Comparison of ENCODE assay signal across 19 cellular contexts in genomic region chr1:179866616-179867015, GRCh38. TPM values are rescaled to one million over a fixed set of nuclear protein-coding genes. Genes with fewer than 3 reads are reported as not detected.
DNase-seq lines count a peak whose midpoint lies in the region; TF ChIP-seq lines count a peak whose summit lies in the region.
"Had no signal": no experiment of that assay in that cellular context is flagged by ENCODE, and none has a peak within 500 bp of the region (broad histone marks: within the 10 kb centered on the region; RNA-seq: fewer than 3 reads in every experiment).

No MANE protein-coding gene starts in this region.

- no peak overlapping the region for H2BK15ac ChIP-seq in mesendoderm (replicated peaks; ENCODE audit: low read depth)

- no peak overlapping the region for H4K5ac ChIP-seq in mesendoderm (ENCODE audit: low read length)

- no peak overlapping the region for H3K56ac ChIP-seq in mesendoderm (ENCODE audit: low read length)

- no peak overlapping the region for H3K4me2 ChIP-seq in mesendoderm (ENCODE audit: low read length)
- no peak overlapping the region for H3K4me2 ChIP-seq in SK-N-SH
- H3K4me2 ChIP-seq: BLaER1 had no signal

- H3K36me3 Mint-ChIP-seq in HFFc6 (ENCODE audit: low read depth), result peaks cover 21% of the 10 kb centered on the region

- H2BK120ac ChIP-seq in mesendoderm (ENCODE audit: low read depth, low read length), result no peak overlapping the region

- H3K79me1 ChIP-seq in mesendoderm (ENCODE audit: low read length), result peaks cover 14% of the 10 kb centered on the region

- H3K9ac ChIP-seq in mesendoderm (ENCODE audit: low read length) (no peak overlapping the region), SK-N-SH (no peak overlapping the region)
- H3K9ac ChIP-seq: BLaER1 had no signal

- no peak overlapping the region for H4K8ac ChIP-seq in mesendoderm (ENCODE audit: low read depth, low read length)

- H3K36me3 ChIP-seq in breast epithelium (no peaks in the 10 kb centered on the region), mesendoderm (ENCODE audit: control insufficient read depth, insufficient read depth, low read length) (peaks cover 11% of the 10 kb centered on the region), SK-N-SH (replicated peaks in 1 of 2; ENCODE audit: control insufficient read depth in 1 of 2, insufficient read depth in 2 of 2, low read length in 1 of 2) (peaks cover 79 to 80% of the 10 kb centered on the region in 2 experiments)

- H3K4me3 Mint-ChIP-seq in HFFc6, result no peak overlapping the region; the same call in 1 of the 2 replicates
- H3K4me3 Mint-ChIP-seq: B cell; CD4-positive, CD25-positive, alpha-beta regulatory T cell; CD8-positive, alpha-beta T cell had no signal

- H3K9me2 ChIP-seq in SK-N-SH, result no peaks in the 10 kb centered on the region

- H3K27ac Mint-ChIP-seq in HFFc6, result peak overlapping the region; percentile 24; the same call in 1 of the 2 replicates
- H3K27ac Mint-ChIP-seq: B cell; CD4-positive, CD25-positive, alpha-beta regulatory T cell; CD8-positive, alpha-beta T cell had no signal

- H3K4me1 Mint-ChIP-seq in HFFc6 (ENCODE audit: low read depth), result peaks cover 29% of the 10 kb centered on the region

- no peak overlapping the region for H3K27ac ChIP-seq in breast epithelium
- H3K27ac ChIP-seq in mesendoderm (ENCODE audit: low read depth, low read length), result no peak overlapping the region
- no peak overlapping the region for H3K27ac ChIP-seq in SK-N-SH (ENCODE audit: low read depth in 2 of 2, low read length in 1 of 2)
- H3K27ac ChIP-seq: 22Rv1, BLaER1, C4-2B had no signal

- peaks cover 60% of the 10 kb centered on the region for H4K20me1 ChIP-seq in SK-N-SH (ENCODE audit: insufficient read depth)

- POLR2A ChIA-PET in SK-N-SH (lab: Yijun Ruan, JAX), result interaction anchor here (0.6 kb wide), 1 partner anchor 551 kb away, joined by 3 read pairs; no protein-coding TSS in a partner anchor

- no peak for TF ChIP-seq EP300 in SK-N-SH (IDR thresholded peaks at IDR 0.05; ENCODE audit: borderline replicate concordance in 1 of 2, low read depth in 1 of 2, low read length in 1 of 2)

- peak; percentile 35 to 85 for DNase-seq in T47D (ENCODE audit: low read depth in 1 of 2, low spot score in 1 of 2)
- no peak for DNase-seq in breast epithelium (ENCODE audit: low spot score in 2 of 2)
- peak; percentile 13 for DNase-seq in HFFc6
- DNase-seq in mesendoderm, result peak; percentile 2
- DNase-seq in SK-N-SH, result no peak
- DNase-seq in central memory CD4-positive, alpha-beta T cell, result no peak
- DNase-seq: Caco-2; CD4-positive, CD25-positive, alpha-beta regulatory T cell; CD8-positive, alpha-beta T cell; DMS153; DND-41; EL; GF-D8; GOT3 had no signal

- no CpG with 5 or more reads among the region's 7 CpGs for WGBS in mesendoderm (ENCODE audit: extremely low coverage, insufficient coverage, low lambda C conversion rate)
- 94% methylated on average over 7 of the region's 7 CpGs for WGBS in SK-N-SH (ENCODE audit: low lambda C conversion rate)

- H3K27me3 ChIP-seq in breast epithelium (no peaks in the 10 kb centered on the region), mesendoderm (ENCODE audit: insufficient read depth, low read length, poor library complexity) (no peaks in the 10 kb centered on the region), SK-N-SH (ENCODE audit: insufficient read depth) (no peaks in the 10 kb centered on the region)
- H3K27me3 ChIP-seq: BLaER1 had no signal

- no peak overlapping the region for H3K23ac ChIP-seq in mesendoderm (ENCODE audit: low read length)

- no peak overlapping the region for H3K18ac ChIP-seq in mesendoderm (ENCODE audit: low read length)

- in situ Hi-C loops in T47D (cut with HindIII; ENCODE audit: low pct_unique_long_range_greater_than_20kb, low sequenced_read_pairs), result no loop called here

- intact Hi-C loops in breast epithelium (cut with DNase I; ENCODE audit: low total_unique reads), result no loop called here

- no peak overlapping the region for H3K4ac ChIP-seq in mesendoderm (ENCODE audit: low read depth, low read length)

- no peak for TF ChIP-seq RAD21 in SK-N-SH (IDR thresholded peaks at IDR 0.05; ENCODE audit: low read length)

- TF ChIP-seq POLR2A in breast epithelium (IDR thresholded peaks at IDR 0.05), result no peak

- CTCF ChIA-PET in SK-N-SH (lab: Yijun Ruan, JAX), result interaction anchor here (0.8 to 5.8 kb wide), 9 partner anchors 10 to 614 kb away, joined by 3 to 46 read pairs (median 10); partner anchors contain the start of gene TOR1AIP2

- H3F3A ChIP-seq in SK-N-SH (replicated peaks; ENCODE audit: insufficient read depth), result no peaks in the 10 kb centered on the region

- H3K9me3 ChIP-seq in breast epithelium (no peaks in the 10 kb centered on the region), SK-N-SH (no peaks in the 10 kb centered on the region)
- H3K9me3 ChIP-seq: BLaER1, Caco-2, HAP-1 had no signal

- H3K79me2 ChIP-seq in mesendoderm (ENCODE audit: control insufficient read depth, insufficient read depth, low read length) (peaks cover 7% of the 10 kb centered on the region), SK-N-SH (ENCODE audit: insufficient read depth) (peaks cover 98% of the 10 kb centered on the region)

- no peaks in the 10 kb centered on the region for H3K9me3 Mint-ChIP-seq in HFFc6
- H3K9me3 Mint-ChIP-seq: CD4-positive, CD25-positive, alpha-beta regulatory T cell; CD8-positive, alpha-beta T cell had no signal

- no peak for TF ChIP-seq CTCF in breast epithelium (IDR thresholded peaks at IDR 0.05)
- no peak for TF ChIP-seq CTCF in HFFc6 (IDR thresholded peaks at IDR 0.05)
- no peak for TF ChIP-seq CTCF in SK-N-SH (IDR thresholded peaks at IDR 0.05)

- no peaks in the 10 kb centered on the region for H3K27me3 Mint-ChIP-seq in HFFc6 (ENCODE audit: insufficient read depth)
- H3K27me3 Mint-ChIP-seq: B cell; CD4-positive, CD25-positive, alpha-beta regulatory T cell had no signal

- no peak overlapping the region for H2BK5ac ChIP-seq in mesendoderm (ENCODE audit: low read length)

- no peak overlapping the region for H3K4me3 ChIP-seq in breast epithelium
- no peak overlapping the region for H3K4me3 ChIP-seq in mesendoderm (ENCODE audit: low read length)
- H3K4me3 ChIP-seq in SK-N-SH (ENCODE audit: low read depth in 2 of 2, low read length in 1 of 2), result no peak overlapping the region
- H3K4me3 ChIP-seq: BLaER1, HAP-1 had no signal

- no peak overlapping the region for H2AFZ ChIP-seq in SK-N-SH (ENCODE audit: low read depth)

- no peak overlapping the region for H2AK5ac ChIP-seq in mesendoderm (ENCODE audit: low read length)

- no peaks in the 10 kb centered on the region for H3K4me1 ChIP-seq in breast epithelium
- no peaks in the 10 kb centered on the region for H3K4me1 ChIP-seq in mesendoderm (ENCODE audit: control insufficient read depth, low read depth, low read length)
- peaks cover 0 to 4% of the 10 kb centered on the region in 2 experiments; a peak in 2 of 4 replicates for H3K4me1 ChIP-seq in SK-N-SH (ENCODE audit: control insufficient read depth in 1 of 2, insufficient read depth in 2 of 2, low read depth in 1 of 2, low read length in 1 of 2)
- H3K4me1 ChIP-seq: Caco-2, HAP-1 had no signal

TF ChIP-seq in SK-N-SH, 30 proteins besides CTCF, POLR2A, EP300 and RAD21 (continues in another document):
- TF ChIP-seq TEAD4 (IDR thresholded peaks at IDR 0.05; ENCODE audit: borderline replicate concordance, insufficient read depth) (no peak), SMC3 (IDR thresholded peaks at IDR 0.05; ENCODE audit: low read depth, low read length) (no peak), TCF12 (IDR thresholded peaks at IDR 0.05) (no peak), EZH2phosphoT487 (IDR thresholded peaks at IDR 0.05; ENCODE audit: borderline replicate concordance, low read depth) (no peak), FOXM1 (IDR thresholded peaks at IDR 0.05; ENCODE audit: low read depth) (no peak), ZBTB33 (IDR thresholded peaks at IDR 0.05; ENCODE audit: borderline replicate concordance, low read depth) (no peak), TAF1 (IDR thresholded peaks at IDR 0.05; ENCODE audit: borderline replicate concordance, low read depth, low read length) (no peak)
- TF ChIP-seq, protein P1, sequence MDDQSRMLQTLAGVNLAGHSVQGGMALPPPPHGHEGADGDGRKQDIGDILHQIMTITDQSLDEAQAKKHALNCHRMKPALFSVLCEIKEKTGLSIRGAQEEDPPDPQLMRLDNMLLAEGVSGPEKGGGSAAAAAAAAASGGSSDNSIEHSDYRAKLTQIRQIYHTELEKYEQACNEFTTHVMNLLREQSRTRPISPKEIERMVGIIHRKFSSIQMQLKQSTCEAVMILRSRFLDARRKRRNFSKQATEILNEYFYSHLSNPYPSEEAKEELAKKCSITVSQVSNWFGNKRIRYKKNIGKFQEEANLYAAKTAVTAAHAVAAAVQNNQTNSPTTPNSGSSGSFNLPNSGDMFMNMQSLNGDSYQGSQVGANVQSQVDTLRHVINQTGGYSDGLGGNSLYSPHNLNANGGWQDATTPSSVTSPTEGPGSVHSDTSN (IDR thresholded peaks at IDR 0.05), result no peak

RNA-seq across cellular contexts. Expression of gene TOR1AIP2, which starts 11.0 kb away (rescaled TPM):
- total RNA-seq in breast epithelium, result 10 to 100 TPM; 64.6 to 80.6 (median 65.1) TPM
- total RNA-seq in HFFc6 (2021; fragmentation: NEBNext Ultra II Directional; extraction: Animal tissue kit (Norgen Biotek cat#: 25700)), result 100 to 1,000 TPM in 5 of 6 experiments, 10 to 100 TPM in 1; 89.7 to 127 (median 108) TPM
- 33.9 TPM for polyA plus RNA-seq in mesendoderm (2013, experiment 1 of 2)
- 33.6 TPM for polyA plus RNA-seq in mesendoderm (2013, experiment 2 of 2)
- polyA plus RNA-seq in SK-N-SH (2012; rRNA removed), result 12.7 and 20.6 TPM in 2 replicates
- polyA plus RNA-seq in SK-N-SH (2012; cell fraction: cytosol; rRNA removed), result 19.3 and 24.1 TPM in 2 replicates
- polyA plus RNA-seq in SK-N-SH (2012; cell fraction: nucleus; rRNA removed), result 9.7 and 18.0 TPM in 2 replicates

RNA-seq across cellular contexts. Expression of gene TOR1AIP1, which starts 15.5 kb away (rescaled TPM):
- 100 to 1,000 TPM in 1 of 3 donors, 10 to 100 TPM in 2; 55.7 to 112 (median 90.9) TPM for total RNA-seq in breast epithelium
- 10 to 100 TPM; 39.6 to 51.8 (median 48.9) TPM for total RNA-seq in HFFc6 (2021; fragmentation: NEBNext Ultra II Directional; extraction: Animal tissue kit (Norgen Biotek cat#: 25700))
- polyA plus RNA-seq in mesendoderm (2013, experiment 1 of 2), result 27.5 TPM
- 27.6 TPM for polyA plus RNA-seq in mesendoderm (2013, experiment 2 of 2)
- 11.8 and 15.1 TPM in 2 replicates for polyA plus RNA-seq in SK-N-SH (2012; rRNA removed)
- polyA plus RNA-seq in SK-N-SH (2012; cell fraction: cytosol; rRNA removed), result 19.7 and 20.1 TPM in 2 replicates
- polyA plus RNA-seq in SK-N-SH (2012; cell fraction: nucleus; rRNA removed), result 4.6 and 8.9 TPM in 2 replicates

Comparison
In these comparisons a context has a peak if more than half of its experiments do, and no peak if none do; other contexts are left out.
1. DNase-seq: peak in T47D (2 of 2), HFFc6 (single experiment) and mesendoderm (single experiment); none in breast epithelium (0 of 2), SK-N-SH (single experiment) and central memory CD4-positive, alpha-beta T cell (single experiment).